In genomic region chr11:75593337-75593915, GRCh38 we compare ENCODE assay signal across 1 cellular context.
TF ChIP-seq lines count a peak whose summit lies in the region.

No MANE protein-coding gene starts in this region.

TF ChIP-seq in HepG2, 621 proteins besides CTCF, POLR2A, EP300 and RAD21 (continued from another document):
- no peak for TF ChIP-seq PLSCR1 (CRISPR knock-in tag; IDR thresholded peaks at IDR 0.05; ENCODE audit: borderline replicate concordance)
- TF ChIP-seq NFE2 (CRISPR knock-in tag; IDR thresholded peaks at IDR 0.05): no peak
- no peak for TF ChIP-seq CEBPG (CRISPR knock-in tag; IDR thresholded peaks at IDR 0.05)
- TF ChIP-seq CEBPB (IDR thresholded peaks at IDR 0.05; ENCODE audit: borderline replicate concordance, low read depth, low read length): peak; percentile 74
- TF ChIP-seq FOXA3 (CRISPR knock-in tag; IDR thresholded peaks at IDR 0.05): no peak
- TF ChIP-seq, protein P1, sequence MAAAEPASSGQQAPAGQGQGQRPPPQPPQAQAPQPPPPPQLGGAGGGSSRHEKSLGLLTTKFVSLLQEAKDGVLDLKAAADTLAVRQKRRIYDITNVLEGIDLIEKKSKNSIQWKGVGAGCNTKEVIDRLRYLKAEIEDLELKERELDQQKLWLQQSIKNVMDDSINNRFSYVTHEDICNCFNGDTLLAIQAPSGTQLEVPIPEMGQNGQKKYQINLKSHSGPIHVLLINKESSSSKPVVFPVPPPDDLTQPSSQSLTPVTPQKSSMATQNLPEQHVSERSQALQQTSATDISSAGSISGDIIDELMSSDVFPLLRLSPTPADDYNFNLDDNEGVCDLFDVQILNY (CRISPR knock-in tag; conservative IDR thresholded peaks at IDR 0.05): no peak
- TF ChIP-seq SRSF4 (IDR thresholded peaks at IDR 0.05; ENCODE audit: low read depth, low read length, poor library complexity, severe bottlenecking): no peak
- TF ChIP-seq KDM2A (CRISPR knock-in tag; IDR thresholded peaks at IDR 0.05; ENCODE audit: borderline replicate concordance, low read depth): no peak
- no peak for TF ChIP-seq GTF3A (CRISPR knock-in tag; conservative IDR thresholded peaks at IDR 0.05)
- TF ChIP-seq, protein P2, sequence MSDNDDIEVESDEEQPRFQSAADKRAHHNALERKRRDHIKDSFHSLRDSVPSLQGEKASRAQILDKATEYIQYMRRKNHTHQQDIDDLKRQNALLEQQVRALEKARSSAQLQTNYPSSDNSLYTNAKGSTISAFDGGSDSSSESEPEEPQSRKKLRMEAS (IDR thresholded peaks at IDR 0.05): 0 out of 2 replicates have a peak, but pooled peaks have one; percentile 25
- no peak for TF ChIP-seq NFRKB (IDR thresholded peaks at IDR 0.05)
- TF ChIP-seq, protein P3, sequence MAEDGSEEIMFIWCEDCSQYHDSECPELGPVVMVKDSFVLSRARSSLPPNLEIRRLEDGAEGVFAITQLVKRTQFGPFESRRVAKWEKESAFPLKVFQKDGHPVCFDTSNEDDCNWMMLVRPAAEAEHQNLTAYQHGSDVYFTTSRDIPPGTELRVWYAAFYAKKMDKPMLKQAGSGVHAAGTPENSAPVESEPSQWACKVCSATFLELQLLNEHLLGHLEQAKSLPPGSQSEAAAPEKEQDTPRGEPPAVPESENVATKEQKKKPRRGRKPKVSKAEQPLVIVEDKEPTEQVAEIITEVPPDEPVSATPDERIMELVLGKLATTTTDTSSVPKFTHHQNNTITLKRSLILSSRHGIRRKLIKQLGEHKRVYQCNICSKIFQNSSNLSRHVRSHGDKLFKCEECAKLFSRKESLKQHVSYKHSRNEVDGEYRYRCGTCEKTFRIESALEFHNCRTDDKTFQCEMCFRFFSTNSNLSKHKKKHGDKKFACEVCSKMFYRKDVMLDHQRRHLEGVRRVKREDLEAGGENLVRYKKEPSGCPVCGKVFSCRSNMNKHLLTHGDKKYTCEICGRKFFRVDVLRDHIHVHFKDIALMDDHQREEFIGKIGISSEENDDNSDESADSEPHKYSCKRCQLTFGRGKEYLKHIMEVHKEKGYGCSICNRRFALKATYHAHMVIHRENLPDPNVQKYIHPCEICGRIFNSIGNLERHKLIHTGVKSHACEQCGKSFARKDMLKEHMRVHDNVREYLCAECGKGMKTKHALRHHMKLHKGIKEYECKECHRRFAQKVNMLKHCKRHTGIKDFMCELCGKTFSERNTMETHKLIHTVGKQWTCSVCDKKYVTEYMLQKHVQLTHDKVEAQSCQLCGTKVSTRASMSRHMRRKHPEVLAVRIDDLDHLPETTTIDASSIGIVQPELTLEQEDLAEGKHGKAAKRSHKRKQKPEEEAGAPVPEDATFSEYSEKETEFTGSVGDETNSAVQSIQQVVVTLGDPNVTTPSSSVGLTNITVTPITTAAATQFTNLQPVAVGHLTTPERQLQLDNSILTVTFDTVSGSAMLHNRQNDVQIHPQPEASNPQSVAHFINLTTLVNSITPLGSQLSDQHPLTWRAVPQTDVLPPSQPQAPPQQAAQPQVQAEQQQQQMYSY (CRISPR knock-in tag; IDR thresholded peaks at IDR 0.05): peak; percentile 63; the same call in 1 of the 2 replicates
- TF ChIP-seq ZNF550 (CRISPR knock-in tag; IDR thresholded peaks at IDR 0.05; ENCODE audit: borderline replicate concordance): no peak
- no peak for TF ChIP-seq ZNF34 (CRISPR knock-in tag; IDR thresholded peaks at IDR 0.05; ENCODE audit: borderline replicate concordance)
- no peak for TF ChIP-seq ATF7 (IDR thresholded peaks at IDR 0.05)
- TF ChIP-seq ATF7 (CRISPR knock-in tag; IDR thresholded peaks at IDR 0.05): no peak
TF ChIP-seq in HepG2: peak in this region for 5.
